ENCODE assay signal across 1 cellular context in the genomic region with DNA sequence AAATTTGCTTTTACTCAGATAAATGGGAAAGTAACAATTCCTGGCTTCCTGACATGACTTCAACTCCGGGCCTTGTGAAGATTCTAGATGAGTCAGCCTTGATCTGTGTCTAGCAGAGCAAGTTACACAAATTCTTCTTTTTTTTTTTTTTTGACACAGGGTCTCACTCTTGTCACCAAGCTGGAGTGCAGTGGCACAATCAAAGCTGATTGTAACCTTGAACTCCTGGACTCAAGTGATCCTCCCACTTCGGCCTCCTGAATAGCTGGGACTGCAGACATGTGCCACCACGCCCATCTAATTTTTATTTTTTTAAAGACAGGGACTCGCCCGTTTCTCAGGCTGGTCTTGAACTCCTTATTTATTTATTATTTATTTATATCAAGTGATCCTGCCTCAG.
TF ChIP-seq lines count a peak whose summit lies in the region.

No MANE protein-coding gene starts in this region.

TF ChIP-seq in HepG2, 621 proteins besides CTCF, POLR2A, EP300 and RAD21 (continued from another document and continues in another):
- TF ChIP-seq YEATS2 (CRISPR knock-in tag; IDR thresholded peaks at IDR 0.05; ENCODE audit: borderline replicate concordance) (peak; percentile 58; the same call in 1 of the 2 replicates), NCOR1 (IDR thresholded peaks at IDR 0.05; ENCODE audit: borderline replicate concordance, low read length) (peak; percentile 96), ZNF33B (CRISPR knock-in tag; IDR thresholded peaks at IDR 0.05) (no peak), ZFP36L1 (CRISPR knock-in tag; IDR thresholded peaks at IDR 0.05) (no peak), RBM22 (optimal IDR thresholded peaks at IDR 0.05; ENCODE audit: low read length) (no peak), HNF4G (IDR thresholded peaks at IDR 0.05; ENCODE audit: borderline replicate concordance, low read depth, low read length) (peak; percentile 90), HNF4G (CRISPR knock-in tag; IDR thresholded peaks at IDR 0.05; ENCODE audit: borderline replicate concordance, low read depth) (peak; percentile 82; the same call in 1 of the 2 replicates), JARID2 (CRISPR knock-in tag; IDR thresholded peaks at IDR 0.05; ENCODE audit: insufficient replicate concordance) (no peak), MZF1 (CRISPR knock-in tag; IDR thresholded peaks at IDR 0.05; ENCODE audit: borderline replicate concordance) (no peak), SOX13 (IDR thresholded peaks at IDR 0.05) (peak; percentile 65; the same call in 1 of the 2 replicates), SOX13 (CRISPR knock-in tag; conservative IDR thresholded peaks at IDR 0.05 in 1 of 2, IDR thresholded peaks at IDR 0.05 in 1 of 2) (peak in 1 of 2 experiments; percentile 90; a peak in 2 of 4 replicates), KLF11 (CRISPR knock-in tag; IDR thresholded peaks at IDR 0.05) (no peak), POGZ (CRISPR knock-in tag; IDR thresholded peaks at IDR 0.05) (peak; percentile 97), ZNF616 (CRISPR knock-in tag; IDR thresholded peaks at IDR 0.05; ENCODE audit: low read depth) (no peak), PPARG (CRISPR knock-in tag; conservative IDR thresholded peaks at IDR 0.05) (peak; percentile 63), SATB2 (CRISPR knock-in tag; IDR thresholded peaks at IDR 0.05) (no peak), ZNF441 (CRISPR knock-in tag; IDR thresholded peaks at IDR 0.05; ENCODE audit: borderline replicate concordance) (peak; percentile 80), SP1 (IDR thresholded peaks at IDR 0.05) (no peak), SP1 (CRISPR knock-in tag; IDR thresholded peaks at IDR 0.05) (peak; percentile 54), MLLT10 (CRISPR knock-in tag; IDR thresholded peaks at IDR 0.05) (no peak), ZNF615 (CRISPR knock-in tag; IDR thresholded peaks at IDR 0.05; ENCODE audit: borderline replicate concordance) (peak; percentile 75; the same call in 1 of the 2 replicates), JDP2 (CRISPR knock-in tag; IDR thresholded peaks at IDR 0.05; ENCODE audit: borderline replicate concordance) (no peak), ZNF878 (CRISPR knock-in tag; IDR thresholded peaks at IDR 0.05) (peak; percentile 73; the same call in 1 of the 2 replicates), TOE1 (CRISPR knock-in tag; IDR thresholded peaks at IDR 0.05) (peak; percentile 93; the same call in 1 of the 2 replicates), TBL1XR1 (IDR thresholded peaks at IDR 0.05; ENCODE audit: borderline replicate concordance, low read length, partially characterized antibody) (no peak), ZNF720 (CRISPR knock-in tag; IDR thresholded peaks at IDR 0.05) (no peak), FOXO1 (CRISPR knock-in tag; IDR thresholded peaks at IDR 0.05) (peak; percentile 63; the same call in 1 of the 2 replicates), HOXA5 (CRISPR knock-in tag; IDR thresholded peaks at IDR 0.05) (peak; percentile 79; the same call in 1 of the 2 replicates), SALL1 (CRISPR knock-in tag; IDR thresholded peaks at IDR 0.05) (peak; percentile 96), NR1H2 (CRISPR knock-in tag; IDR thresholded peaks at IDR 0.05; ENCODE audit: borderline replicate concordance, low read depth) (no peak), SP2 (CRISPR knock-in tag; IDR thresholded peaks at IDR 0.05) (no peak), SOX6 (IDR thresholded peaks at IDR 0.05) (no peak), SOX6 (CRISPR knock-in tag; IDR thresholded peaks at IDR 0.05) (peak; percentile 93), IKZF4 (CRISPR knock-in tag; IDR thresholded peaks at IDR 0.05; ENCODE audit: borderline replicate concordance, low read depth, not compliant biosample characterization) (no peak), ZSCAN20 (CRISPR knock-in tag; IDR thresholded peaks at IDR 0.05; ENCODE audit: borderline replicate concordance) (no peak), ATM (IDR thresholded peaks at IDR 0.05; ENCODE audit: borderline replicate concordance) (peak; percentile 36; the same call in 1 of the 2 replicates), ZNF558 (CRISPR knock-in tag; IDR thresholded peaks at IDR 0.05; ENCODE audit: borderline replicate concordance) (no peak), ZSCAN22 (CRISPR knock-in tag; IDR thresholded peaks at IDR 0.05) (no peak)
- TF ChIP-seq, protein P1, sequence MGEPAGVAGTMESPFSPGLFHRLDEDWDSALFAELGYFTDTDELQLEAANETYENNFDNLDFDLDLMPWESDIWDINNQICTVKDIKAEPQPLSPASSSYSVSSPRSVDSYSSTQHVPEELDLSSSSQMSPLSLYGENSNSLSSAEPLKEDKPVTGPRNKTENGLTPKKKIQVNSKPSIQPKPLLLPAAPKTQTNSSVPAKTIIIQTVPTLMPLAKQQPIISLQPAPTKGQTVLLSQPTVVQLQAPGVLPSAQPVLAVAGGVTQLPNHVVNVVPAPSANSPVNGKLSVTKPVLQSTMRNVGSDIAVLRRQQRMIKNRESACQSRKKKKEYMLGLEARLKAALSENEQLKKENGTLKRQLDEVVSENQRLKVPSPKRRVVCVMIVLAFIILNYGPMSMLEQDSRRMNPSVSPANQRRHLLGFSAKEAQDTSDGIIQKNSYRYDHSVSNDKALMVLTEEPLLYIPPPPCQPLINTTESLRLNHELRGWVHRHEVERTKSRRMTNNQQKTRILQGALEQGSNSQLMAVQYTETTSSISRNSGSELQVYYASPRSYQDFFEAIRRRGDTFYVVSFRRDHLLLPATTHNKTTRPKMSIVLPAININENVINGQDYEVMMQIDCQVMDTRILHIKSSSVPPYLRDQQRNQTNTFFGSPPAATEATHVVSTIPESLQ (CRISPR knock-in tag; conservative IDR thresholded peaks at IDR 0.05) = no peak
- TF ChIP-seq, protein P2, sequence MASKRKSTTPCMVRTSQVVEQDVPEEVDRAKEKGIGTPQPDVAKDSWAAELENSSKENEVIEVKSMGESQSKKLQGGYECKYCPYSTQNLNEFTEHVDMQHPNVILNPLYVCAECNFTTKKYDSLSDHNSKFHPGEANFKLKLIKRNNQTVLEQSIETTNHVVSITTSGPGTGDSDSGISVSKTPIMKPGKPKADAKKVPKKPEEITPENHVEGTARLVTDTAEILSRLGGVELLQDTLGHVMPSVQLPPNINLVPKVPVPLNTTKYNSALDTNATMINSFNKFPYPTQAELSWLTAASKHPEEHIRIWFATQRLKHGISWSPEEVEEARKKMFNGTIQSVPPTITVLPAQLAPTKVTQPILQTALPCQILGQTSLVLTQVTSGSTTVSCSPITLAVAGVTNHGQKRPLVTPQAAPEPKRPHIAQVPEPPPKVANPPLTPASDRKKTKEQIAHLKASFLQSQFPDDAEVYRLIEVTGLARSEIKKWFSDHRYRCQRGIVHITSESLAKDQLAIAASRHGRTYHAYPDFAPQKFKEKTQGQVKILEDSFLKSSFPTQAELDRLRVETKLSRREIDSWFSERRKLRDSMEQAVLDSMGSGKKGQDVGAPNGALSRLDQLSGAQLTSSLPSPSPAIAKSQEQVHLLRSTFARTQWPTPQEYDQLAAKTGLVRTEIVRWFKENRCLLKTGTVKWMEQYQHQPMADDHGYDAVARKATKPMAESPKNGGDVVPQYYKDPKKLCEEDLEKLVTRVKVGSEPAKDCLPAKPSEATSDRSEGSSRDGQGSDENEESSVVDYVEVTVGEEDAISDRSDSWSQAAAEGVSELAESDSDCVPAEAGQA (IDR thresholded peaks at IDR 0.05; ENCODE audit: low read depth) = no peak
- TF ChIP-seq, protein P2 (CRISPR knock-in tag; IDR thresholded peaks at IDR 0.05; ENCODE audit: borderline replicate concordance) = no peak
- TF ChIP-seq, protein P3, sequence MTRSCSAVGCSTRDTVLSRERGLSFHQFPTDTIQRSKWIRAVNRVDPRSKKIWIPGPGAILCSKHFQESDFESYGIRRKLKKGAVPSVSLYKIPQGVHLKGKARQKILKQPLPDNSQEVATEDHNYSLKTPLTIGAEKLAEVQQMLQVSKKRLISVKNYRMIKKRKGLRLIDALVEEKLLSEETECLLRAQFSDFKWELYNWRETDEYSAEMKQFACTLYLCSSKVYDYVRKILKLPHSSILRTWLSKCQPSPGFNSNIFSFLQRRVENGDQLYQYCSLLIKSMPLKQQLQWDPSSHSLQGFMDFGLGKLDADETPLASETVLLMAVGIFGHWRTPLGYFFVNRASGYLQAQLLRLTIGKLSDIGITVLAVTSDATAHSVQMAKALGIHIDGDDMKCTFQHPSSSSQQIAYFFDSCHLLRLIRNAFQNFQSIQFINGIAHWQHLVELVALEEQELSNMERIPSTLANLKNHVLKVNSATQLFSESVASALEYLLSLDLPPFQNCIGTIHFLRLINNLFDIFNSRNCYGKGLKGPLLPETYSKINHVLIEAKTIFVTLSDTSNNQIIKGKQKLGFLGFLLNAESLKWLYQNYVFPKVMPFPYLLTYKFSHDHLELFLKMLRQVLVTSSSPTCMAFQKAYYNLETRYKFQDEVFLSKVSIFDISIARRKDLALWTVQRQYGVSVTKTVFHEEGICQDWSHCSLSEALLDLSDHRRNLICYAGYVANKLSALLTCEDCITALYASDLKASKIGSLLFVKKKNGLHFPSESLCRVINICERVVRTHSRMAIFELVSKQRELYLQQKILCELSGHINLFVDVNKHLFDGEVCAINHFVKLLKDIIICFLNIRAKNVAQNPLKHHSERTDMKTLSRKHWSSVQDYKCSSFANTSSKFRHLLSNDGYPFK (CRISPR knock-in tag; IDR thresholded peaks at IDR 0.05; ENCODE audit: borderline replicate concordance) = no peak
- TF ChIP-seq, protein P4, sequence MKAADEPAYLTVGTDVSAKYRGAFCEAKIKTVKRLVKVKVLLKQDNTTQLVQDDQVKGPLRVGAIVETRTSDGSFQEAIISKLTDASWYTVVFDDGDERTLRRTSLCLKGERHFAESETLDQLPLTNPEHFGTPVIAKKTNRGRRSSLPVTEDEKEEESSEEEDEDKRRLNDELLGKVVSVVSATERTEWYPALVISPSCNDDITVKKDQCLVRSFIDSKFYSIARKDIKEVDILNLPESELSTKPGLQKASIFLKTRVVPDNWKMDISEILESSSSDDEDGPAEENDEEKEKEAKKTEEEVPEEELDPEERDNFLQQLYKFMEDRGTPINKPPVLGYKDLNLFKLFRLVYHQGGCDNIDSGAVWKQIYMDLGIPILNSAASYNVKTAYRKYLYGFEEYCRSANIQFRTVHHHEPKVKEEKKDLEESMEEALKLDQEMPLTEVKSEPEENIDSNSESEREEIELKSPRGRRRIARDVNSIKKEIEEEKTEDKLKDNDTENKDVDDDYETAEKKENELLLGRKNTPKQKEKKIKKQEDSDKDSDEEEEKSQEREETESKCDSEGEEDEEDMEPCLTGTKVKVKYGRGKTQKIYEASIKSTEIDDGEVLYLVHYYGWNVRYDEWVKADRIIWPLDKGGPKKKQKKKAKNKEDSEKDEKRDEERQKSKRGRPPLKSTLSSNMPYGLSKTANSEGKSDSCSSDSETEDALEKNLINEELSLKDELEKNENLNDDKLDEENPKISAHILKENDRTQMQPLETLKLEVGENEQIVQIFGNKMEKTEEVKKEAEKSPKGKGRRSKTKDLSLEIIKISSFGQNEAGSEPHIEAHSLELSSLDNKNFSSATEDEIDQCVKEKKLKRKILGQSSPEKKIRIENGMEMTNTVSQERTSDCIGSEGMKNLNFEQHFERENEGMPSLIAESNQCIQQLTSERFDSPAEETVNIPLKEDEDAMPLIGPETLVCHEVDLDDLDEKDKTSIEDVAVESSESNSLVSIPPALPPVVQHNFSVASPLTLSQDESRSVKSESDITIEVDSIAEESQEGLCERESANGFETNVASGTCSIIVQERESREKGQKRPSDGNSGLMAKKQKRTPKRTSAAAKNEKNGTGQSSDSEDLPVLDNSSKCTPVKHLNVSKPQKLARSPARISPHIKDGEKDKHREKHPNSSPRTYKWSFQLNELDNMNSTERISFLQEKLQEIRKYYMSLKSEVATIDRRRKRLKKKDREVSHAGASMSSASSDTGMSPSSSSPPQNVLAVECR (CRISPR knock-in tag; IDR thresholded peaks at IDR 0.05; ENCODE audit: borderline replicate concordance) = peak; percentile 48; the same call in 1 of the 2 replicates
- TF ChIP-seq, protein P5, sequence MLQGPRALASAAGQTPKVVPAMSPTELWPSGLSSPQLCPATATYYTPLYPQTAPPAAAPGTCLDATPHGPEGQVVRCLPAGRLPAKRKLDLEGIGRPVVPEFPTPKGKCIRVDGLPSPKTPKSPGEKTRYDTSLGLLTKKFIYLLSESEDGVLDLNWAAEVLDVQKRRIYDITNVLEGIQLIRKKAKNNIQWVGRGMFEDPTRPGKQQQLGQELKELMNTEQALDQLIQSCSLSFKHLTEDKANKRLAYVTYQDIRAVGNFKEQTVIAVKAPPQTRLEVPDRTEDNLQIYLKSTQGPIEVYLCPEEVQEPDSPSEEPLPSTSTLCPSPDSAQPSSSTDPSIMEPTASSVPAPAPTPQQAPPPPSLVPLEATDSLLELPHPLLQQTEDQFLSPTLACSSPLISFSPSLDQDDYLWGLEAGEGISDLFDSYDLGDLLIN (CRISPR knock-in tag; IDR thresholded peaks at IDR 0.05; ENCODE audit: borderline replicate concordance) = no peak
- TF ChIP-seq, protein P6, sequence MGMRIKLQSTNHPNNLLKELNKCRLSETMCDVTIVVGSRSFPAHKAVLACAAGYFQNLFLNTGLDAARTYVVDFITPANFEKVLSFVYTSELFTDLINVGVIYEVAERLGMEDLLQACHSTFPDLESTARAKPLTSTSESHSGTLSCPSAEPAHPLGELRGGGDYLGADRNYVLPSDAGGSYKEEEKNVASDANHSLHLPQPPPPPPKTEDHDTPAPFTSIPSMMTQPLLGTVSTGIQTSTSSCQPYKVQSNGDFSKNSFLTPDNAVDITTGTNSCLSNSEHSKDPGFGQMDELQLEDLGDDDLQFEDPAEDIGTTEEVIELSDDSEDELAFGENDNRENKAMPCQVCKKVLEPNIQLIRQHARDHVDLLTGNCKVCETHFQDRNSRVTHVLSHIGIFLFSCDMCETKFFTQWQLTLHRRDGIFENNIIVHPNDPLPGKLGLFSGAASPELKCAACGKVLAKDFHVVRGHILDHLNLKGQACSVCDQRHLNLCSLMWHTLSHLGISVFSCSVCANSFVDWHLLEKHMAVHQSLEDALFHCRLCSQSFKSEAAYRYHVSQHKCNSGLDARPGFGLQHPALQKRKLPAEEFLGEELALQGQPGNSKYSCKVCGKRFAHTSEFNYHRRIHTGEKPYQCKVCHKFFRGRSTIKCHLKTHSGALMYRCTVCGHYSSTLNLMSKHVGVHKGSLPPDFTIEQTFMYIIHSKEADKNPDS (CRISPR knock-in tag; IDR thresholded peaks at IDR 0.05) = no peak
- TF ChIP-seq, protein P7, sequence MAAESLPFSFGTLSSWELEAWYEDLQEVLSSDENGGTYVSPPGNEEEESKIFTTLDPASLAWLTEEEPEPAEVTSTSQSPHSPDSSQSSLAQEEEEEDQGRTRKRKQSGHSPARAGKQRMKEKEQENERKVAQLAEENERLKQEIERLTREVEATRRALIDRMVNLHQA (CRISPR knock-in tag; IDR thresholded peaks at IDR 0.05) = no peak
